30 cellular contexts compared by ENCODE assay signal in the genomic region with DNA sequence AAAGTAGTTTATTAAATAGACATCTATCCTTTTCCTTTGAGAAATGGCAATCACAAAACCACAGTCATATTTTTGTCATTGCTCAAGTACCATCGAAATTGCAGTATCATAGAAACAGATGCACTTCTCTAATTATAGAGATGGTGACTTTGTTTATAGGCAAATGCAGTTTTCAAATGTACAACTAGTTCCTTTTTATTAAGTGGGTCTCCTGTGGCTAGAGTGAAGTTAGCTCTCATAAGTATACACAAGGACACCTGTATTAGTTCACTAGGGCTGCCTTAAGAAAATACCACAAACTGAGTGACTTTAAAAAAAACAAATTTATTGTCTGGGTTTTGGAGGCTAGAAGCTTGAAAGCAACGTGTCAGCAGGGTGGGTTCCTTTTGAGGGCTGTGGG.
A peak's percentile ranks its signal among the peaks of the same experiment; 100 is the strongest.
DNase-seq lines count a peak whose midpoint lies in the region; ATAC-seq and TF ChIP-seq lines count a peak whose summit lies in the region.
"Had no signal": no experiment of that assay in that cellular context is flagged by ENCODE, and none has a peak within 500 bp of the region (broad histone marks: within the 10 kb centered on the region; RNA-seq: fewer than 3 reads in every experiment).

No MANE protein-coding gene starts in this region.

- peak; percentile 63 for ATAC-seq in GM18858 (IDR thresholded peaks at IDR 0.05; ENCODE audit: unreplicated experiment)
- peak; percentile 47 for ATAC-seq in GM21529 (IDR thresholded peaks at IDR 0.05; ENCODE audit: unreplicated experiment)
- ATAC-seq in HG03469 (IDR thresholded peaks at IDR 0.05; ENCODE audit: unreplicated experiment): peak; percentile 39
- ATAC-seq: GM23338; left colon; stimulated activated naive CD8-positive, alpha-beta T cell treated with anti-CD3 and anti-CD28 coated beads, Interleukin-15, Interleukin-2, amounts not matched to agents 100 U/mL and 50 U/mL, for 24 hours had no signal

- DNase-seq in fibroblast of gingiva (ENCODE audit: low read depth) (peak; percentile 9), GM03348 (ENCODE audit: low spot score) (no peak), osteocyte (ENCODE audit: extremely low spot score, unreplicated experiment) (no peak), islet precursor cell (no peak), RWPE1 (ENCODE audit: low spot score) (no peak)
- DNase-seq: activated CD4-positive, alpha-beta T cell treated with anti-CD3 and anti-CD28 coated beads, Interleukin-2, amount 50 U/mL, for 48 hours; activated CD4-positive, CD25-positive, alpha-beta regulatory T cell treated with anti-CD3 and anti-CD28 coated beads, Interleukin-2, amount 50 U/mL, for 72 hours; activated naive CD4-positive, alpha-beta T cell treated with Interleukin-2 at 50 U/mL for 16 hours; caudate nucleus; effector CD8-positive, alpha-beta T cell; hypothalamus; immature natural killer cell; IMR-90; left colon; NCI-H1092; NCI-H1694 treated with DMSO at 0.1 percent for 48 hours; NCI-H2171; NCI-H510A treated with DMSO at 0.1 percent for 48 hours; NK-92 treated with Interleukin-12 subunit alpha and Interleukin-12 subunit beta, amount 100 ng/mL, for 24 hours; stimulated activated CD4-positive, alpha-beta T cell treated with anti-CD3 and anti-CD28 coated beads, Interleukin-1b, Interleukin-23, amount 100 ng/mL, for 48 hours; stimulated activated naive CD8-positive, alpha-beta T cell treated with anti-CD3 and anti-CD28 coated beads, Interleukin-15, Interleukin-2, amounts not matched to agents 100 U/mL and 50 U/mL, for 24 hours had no signal

- no peaks in the 10 kb centered on the region for H3K27me3 Mint-ChIP-seq in osteocyte (ENCODE audit: unreplicated experiment)

- no peak overlapping the region for H3K27ac Mint-ChIP-seq in osteocyte (ENCODE audit: unreplicated experiment)
- H3K27ac Mint-ChIP-seq: GM23338; immature natural killer cell; T-helper 1 cell treated with Interleukin-12 subunit alpha and Interleukin-12 subunit beta and Interleukin-4 antibody, amounts not matched to agents 30 μg/mL and 1 μg/mL, for 36 hours had no signal

- no peak overlapping the region for H3K4me3 Mint-ChIP-seq in osteocyte (ENCODE audit: unreplicated experiment)
- H3K4me3 Mint-ChIP-seq: GM23338; immature natural killer cell; T-helper 1 cell treated with Interleukin-12 subunit alpha and Interleukin-12 subunit beta and Interleukin-4 antibody, amounts not matched to agents 30 μg/mL and 1 μg/mL, for 36 hours had no signal

- CTCF ChIA-PET in RWPE1 (lab: Yijun Ruan, JAX): no interaction called here

- H3K9me3 Mint-ChIP-seq in osteocyte (ENCODE audit: unreplicated experiment): peaks cover 12% of the 10 kb centered on the region
- H3K9me3 Mint-ChIP-seq: GM23338 had no signal

- TF ChIP-seq CTCF in osteocyte (IDR thresholded peaks at IDR 0.05) (no peak), RWPE1 (conservative IDR thresholded peaks at IDR 0.05; ENCODE audit: low read depth) (no peak)

- H3K4me1 Mint-ChIP-seq in osteocyte (ENCODE audit: unreplicated experiment): peaks cover 11% of the 10 kb centered on the region
- H3K4me1 Mint-ChIP-seq: GM23338 had no signal

- POLR2A ChIA-PET in RWPE1 (lab: Yijun Ruan, JAX; ENCODE audit: low non-redundant PET): no interaction called here

- no peaks in the 10 kb centered on the region for H3K36me3 Mint-ChIP-seq in osteocyte (ENCODE audit: unreplicated experiment)

- no peak overlapping the region for H3K27ac ChIP-seq in RWPE1
- H3K27ac ChIP-seq: BLaER1, coronary artery, parathyroid adenoma, SK-N-MC had no signal
